Comparison of ENCODE assay signal across 8 cellular contexts in genomic region chr19:54096642-54097106, GRCh38. TPM values are rescaled to one million over a fixed set of nuclear protein-coding genes. Genes with fewer than 3 reads are reported as not detected.
A peak's percentile ranks its signal among the peaks of the same experiment; 100 is the strongest.
DNase-seq lines count a peak whose midpoint lies in the region; ATAC-seq and TF ChIP-seq lines count a peak whose summit lies in the region.

No MANE protein-coding gene starts in this region.

- H3K36me3 ChIP-seq in HCT116 (ENCODE audit: control insufficient read depth in 1 of 2, insufficient read depth in 2 of 2, low read length in 2 of 2) (no peaks in the 10 kb centered on the region), cardiac muscle cell (no peaks in the 10 kb centered on the region)

- H3K9me3 ChIP-seq in AG04450 (ENCODE audit: control insufficient read depth, insufficient read depth, low read length) (peaks cover 17% of the 10 kb centered on the region), HCT116 (ENCODE audit: control insufficient read depth in 1 of 2, insufficient read depth in 1 of 2, low read depth in 1 of 2, low read length in 2 of 2) (no peaks in the 10 kb centered on the region), cardiac muscle cell (ENCODE audit: low read depth) (no peaks in the 10 kb centered on the region)

- H3K4me1 Mint-ChIP-seq in activated CD4-positive, alpha-beta memory T cell treated with anti-CD3 and anti-CD28 coated beads, Interleukin-2, amount 10 ng/mL, durations not matched to agents 7 days and 5 days: peaks cover 16% of the 10 kb centered on the region

- peaks cover 15% of the 10 kb centered on the region for H3K27me3 Mint-ChIP-seq in activated CD4-positive, alpha-beta memory T cell treated with anti-CD3 and anti-CD28 coated beads, Interleukin-2, amount 10 ng/mL, durations not matched to agents 7 days and 5 days

- no peak overlapping the region for H3K27ac ChIP-seq in AG04450 (ENCODE audit: low read depth, low read length)
- H3K27ac ChIP-seq in HCT116 (ENCODE audit: low read depth, low read length): no peak overlapping the region; the same call in 1 of the 2 replicates
- H3K27ac ChIP-seq in cardiac muscle cell: no peak overlapping the region
- H3K27ac ChIP-seq in skin epidermis: peak overlapping the region in 14 of 21 experiments; percentile 13 to 83 (median 56)

- peak overlapping the region; percentile 41; the same call in 1 of the 2 replicates for H3K9ac ChIP-seq in HCT116 (ENCODE audit: low read length)

- POLR2A ChIA-PET in AG04450 (lab: Yijun Ruan, JAX): interaction anchor here (1.0 to 2.1 kb wide), 3 partner anchors 18 to 352 kb away, joined by 6 to 18 read pairs (median 6); partner anchors contain the start of genes CNOT3, LENG8, PRPF31 and TFPT
- POLR2A ChIA-PET in HCT116 (lab: Charles Lee): interaction anchor here (1.5 kb wide), 1 partner anchor 19 kb away, joined by 4 read pairs; the partner anchor contains the start of genes PRPF31 and TFPT
- POLR2A ChIA-PET in activated CD4-positive, alpha-beta memory T cell treated with anti-CD3 and anti-CD28 coated beads, Interleukin-2, amount 10 ng/mL, durations not matched to agents 7 days and 5 days (lab: Charles Lee): interaction anchor here (0.7 to 2.3 kb wide), 3 partner anchors 16 to 40 kb away, joined by 3 to 11 read pairs (median 6); partner anchors contain the start of genes CNOT3, PRPF31 and TFPT

- H2AFZ ChIP-seq in HCT116 (ENCODE audit: low read depth, low read length, poor library complexity, severe bottlenecking): no peak overlapping the region

- peaks cover 4% of the 10 kb centered on the region for H3K9me3 Mint-ChIP-seq in activated CD4-positive, alpha-beta memory T cell treated with anti-CD3 and anti-CD28 coated beads, Interleukin-2, amount 10 ng/mL, durations not matched to agents 7 days and 5 days

- H3K27ac Mint-ChIP-seq in activated CD4-positive, alpha-beta memory T cell treated with anti-CD3 and anti-CD28 coated beads, Interleukin-2, amount 10 ng/mL, durations not matched to agents 7 days and 5 days: peak overlapping the region; percentile 11

- H3K36me3 Mint-ChIP-seq in activated CD4-positive, alpha-beta memory T cell treated with anti-CD3 and anti-CD28 coated beads, Interleukin-2, amount 10 ng/mL, durations not matched to agents 7 days and 5 days (ENCODE audit: low read depth): peaks cover 3% of the 10 kb centered on the region

- peak overlapping the region; percentile 49 for H3K4me3 ChIP-seq in AG04450 (ENCODE audit: low read depth, low read length)
- H3K4me3 ChIP-seq in HCT116 (replicated peaks in 1 of 2; ENCODE audit: low read depth in 1 of 2, low read length in 2 of 2): peak overlapping the region; percentile 25 to 51; a peak in 3 of 4 replicates
- no peak overlapping the region for H3K4me3 ChIP-seq in cardiac muscle cell
- peak overlapping the region in 5 of 7 experiments; percentile 2 to 44 (median 13) for H3K4me3 ChIP-seq in skin epidermis

- CTCF ChIA-PET in AG04450 (lab: Charles Lee): interaction anchor here (1.3 to 2.3 kb wide), 2 partner anchors 67 to 324 kb away, joined by 3 to 10 read pairs; no protein-coding TSS in a partner anchor
- CTCF ChIA-PET in HCT116 (lab: Charles Lee): no interaction called here
- CTCF ChIA-PET in activated CD4-positive, alpha-beta memory T cell treated with anti-CD3 and anti-CD28 coated beads, Interleukin-2, amount 10 ng/mL, durations not matched to agents 7 days and 5 days (lab: Charles Lee): interaction anchor here (0.7 to 1.5 kb wide), 5 partner anchors 18 to 114 kb away, joined by 3 to 4 read pairs (median 3); partner anchors contain the start of genes LENG1, PRPF31 and TFPT

- no TSS peak for BruUV-seq in HCT116 (replicated peaks; lab: Mats Ljungman, UMichigan)

- no peak for TF ChIP-seq POLR2A in HCT116 (IDR thresholded peaks at IDR 0.05; ENCODE audit: borderline replicate concordance, extremely low read depth, insufficient read depth, insufficient read length)

- no peaks in the 10 kb centered on the region for H3K79me2 ChIP-seq in HCT116 (ENCODE audit: insufficient read depth, low read length)

- TF ChIP-seq RAD21 in HCT116 (IDR thresholded peaks at IDR 0.05; ENCODE audit: low read depth): no peak

- TF ChIP-seq CTCF in AG04450 (IDR thresholded peaks at IDR 0.05; ENCODE audit: low read depth, low read length) (peak; percentile 55), HCT116 (IDR thresholded peaks at IDR 0.05 in 2 of 3, conservative IDR thresholded peaks at IDR 0.05 in 1 of 3; ENCODE audit: borderline replicate concordance in 1 of 3, insufficient read depth in 1 of 3, low read depth in 2 of 3, low read length in 2 of 3) (peak in 1 of 3 experiments; percentile 39; a peak in 3 of 6 replicates), cardiac muscle cell (IDR thresholded peaks at IDR 0.05; ENCODE audit: low read depth, low read length) (peak; percentile 41)

- H3K4me1 ChIP-seq in HCT116 (ENCODE audit: control insufficient read depth in 1 of 2, insufficient read depth in 2 of 2, low read length in 2 of 2): peaks cover 7 to 20% of the 10 kb centered on the region in 2 experiments; a peak in 3 of 4 replicates
- no peaks in the 10 kb centered on the region for H3K4me1 ChIP-seq in cardiac muscle cell (ENCODE audit: low read depth)

- H3K4me3 Mint-ChIP-seq in activated CD4-positive, alpha-beta memory T cell treated with anti-CD3 and anti-CD28 coated beads, Interleukin-2, amount 10 ng/mL, durations not matched to agents 7 days and 5 days: peak overlapping the region; percentile 53

- RAD21 ChIA-PET in HCT116 (lab: Charles Lee; ENCODE audit: low non-redundant PET in 1 of 2, low total read pairs in 2 of 2, uncharacterized antibody in 2 of 2, unreplicated experiment in 2 of 2): no interaction called here

- H4K20me1 ChIP-seq in HCT116 (ENCODE audit: insufficient read depth): no peaks in the 10 kb centered on the region

- no peaks in the 10 kb centered on the region for H3K9me2 ChIP-seq in HCT116 (ENCODE audit: insufficient read depth)

- DNase-seq in AG04450 (ENCODE audit: low read depth, low spot score): no peak
- DNase-seq in HCT116 (ENCODE audit: low read depth, low spot score): peak; percentile 19
- no peak for DNase-seq in activated CD4-positive, alpha-beta memory T cell treated with anti-CD3 and anti-CD28 coated beads, Interleukin-2, amount 10 ng/mL, durations not matched to agents 7 days and 5 days
- DNase-seq in cardiac muscle cell (ENCODE audit: low read depth in 1 of 2, low spot score in 1 of 2): peak in 1 of 2 donors; percentile 60
- DNase-seq in NCI-H128 (lab: John Stamatoyannopoulos, UW; ENCODE audit: unreplicated experiment): no peak

- H3K4me2 ChIP-seq in HCT116 (ENCODE audit: low read length): peak overlapping the region; percentile 80

- ATAC-seq in HCT116 (peak; percentile 70), GM21529 (IDR thresholded peaks at IDR 0.05; ENCODE audit: unreplicated experiment) (no peak), HG02763 (IDR thresholded peaks at IDR 0.05; ENCODE audit: unreplicated experiment) (no peak)

- no peaks in the 10 kb centered on the region for H3K27me3 ChIP-seq in AG04450 (ENCODE audit: control insufficient read depth, insufficient read depth, low read length)
- H3K27me3 ChIP-seq in HCT116 (ENCODE audit: insufficient read depth, low read length): no peaks in the 10 kb centered on the region
- peaks cover 29% of the 10 kb centered on the region for H3K27me3 ChIP-seq in cardiac muscle cell

- intact Hi-C loops in HCT116 (cut with micrococcal nuclease): loop anchor here (10.0 kb wide), 1 partner anchor 292 kb away; no protein-coding TSS in a partner anchor

TF ChIP-seq in HCT116, 20 proteins besides CTCF, POLR2A, EP300 and RAD21 (continues in another document):
- TF ChIP-seq MAX (IDR thresholded peaks at IDR 0.05): no peak; the same call in 1 of the 2 replicates
- no peak for TF ChIP-seq ELF1 (IDR thresholded peaks at IDR 0.05; ENCODE audit: borderline replicate concordance, low read depth)

RNA-seq across cellular contexts. Expression of gene OSCAR, which starts 3.9 kb away (rescaled TPM):
- polyA plus RNA-seq in AG04450 (2011; rRNA removed): 0.22 and 0.29 TPM in 2 replicates
- polyA minus RNA-seq in AG04450 (2011; rRNA and poly(A)+ RNA removed): not detected in 2 replicates
- total RNA-seq in HCT116 (2021; ENCODE audit: unreplicated experiment): 0.59 TPM
- 0.45 and 1.1 TPM in 2 replicates for polyA plus RNA-seq in HCT116 (2012)
- total RNA-seq in activated CD4-positive, alpha-beta memory T cell treated with anti-CD3 and anti-CD28 coated beads, Interleukin-2, amount 10 ng/mL, durations not matched to agents 7 days and 5 days: under 1 TPM in 1 of 2 experiments, not detected in 1; 0.40 TPM
- not detected in 2 replicates for total RNA-seq in cardiac muscle cell
- polyA plus RNA-seq in cardiac muscle cell: 0.32 and 0.61 TPM in 2 replicates

RNA-seq across cellular contexts. Expression of gene NDUFA3, which starts 6.0 kb away (rescaled TPM):
- polyA plus RNA-seq in AG04450 (2011; rRNA removed) (35.4 and 54.0 TPM in 2 replicates), cardiac muscle cell (546 and 585 TPM in 2 replicates)
- 152 and 211 TPM in 2 replicates for polyA minus RNA-seq in AG04450 (2011; rRNA and poly(A)+ RNA removed)
- total RNA-seq in HCT116 (2021; ENCODE audit: unreplicated experiment) (149 TPM), cardiac muscle cell (58.8 and 104 TPM in 2 replicates)
- polyA plus RNA-seq in HCT116 (2012): 180 and 217 TPM in 2 replicates
- total RNA-seq in activated CD4-positive, alpha-beta memory T cell treated with anti-CD3 and anti-CD28 coated beads, Interleukin-2, amount 10 ng/mL, durations not matched to agents 7 days and 5 days: 100 to 1,000 TPM; 115 to 116 TPM

RNA-seq across cellular contexts. Expression of gene TARM1, which starts 15.5 kb away (rescaled TPM):
- polyA plus RNA-seq in AG04450 (2011; rRNA removed) (not detected in 2 replicates), cardiac muscle cell (not detected in 2 replicates)
- polyA minus RNA-seq in AG04450 (2011; rRNA and poly(A)+ RNA removed): not detected in 2 replicates
- total RNA-seq in HCT116 (2021; ENCODE audit: unreplicated experiment) (not detected), cardiac muscle cell (not detected in 2 replicates)
- polyA plus RNA-seq in HCT116 (2012): not detected in 2 replicates
- total RNA-seq in activated CD4-positive, alpha-beta memory T cell treated with anti-CD3 and anti-CD28 coated beads, Interleukin-2, amount 10 ng/mL, durations not matched to agents 7 days and 5 days: not detected

RNA-seq across cellular contexts. Expression of gene TFPT, which starts 18.8 kb away (rescaled TPM):
- polyA plus RNA-seq in AG04450 (2011; rRNA removed) (12.3 and 15.8 TPM in 2 replicates), cardiac muscle cell (27.5 and 32.1 TPM in 2 replicates)
- 8.1 and 8.5 TPM in 2 replicates for polyA minus RNA-seq in AG04450 (2011; rRNA and poly(A)+ RNA removed)
- total RNA-seq in HCT116 (2021; ENCODE audit: unreplicated experiment) (7.1 TPM), cardiac muscle cell (26.1 and 27.5 TPM in 2 replicates)
- polyA plus RNA-seq in HCT116 (2012): 6.4 and 8.0 TPM in 2 replicates
- 10 to 100 TPM; 44.4 to 47.1 TPM for total RNA-seq in activated CD4-positive, alpha-beta memory T cell treated with anti-CD3 and anti-CD28 coated beads, Interleukin-2, amount 10 ng/mL, durations not matched to agents 7 days and 5 days

RNA-seq across cellular contexts. Expression of gene PRPF31, which starts 18.9 kb away (rescaled TPM):
- 28.7 and 35.3 TPM in 2 replicates for polyA plus RNA-seq in AG04450 (2011; rRNA removed)
- polyA minus RNA-seq in AG04450 (2011; rRNA and poly(A)+ RNA removed): 19.3 and 20.4 TPM in 2 replicates
- 99.0 TPM for total RNA-seq in HCT116 (2021; ENCODE audit: unreplicated experiment)
- polyA plus RNA-seq in HCT116 (2012): 79.3 and 86.8 TPM in 2 replicates
- 10 to 100 TPM; 53.5 to 55.0 TPM for total RNA-seq in activated CD4-positive, alpha-beta memory T cell treated with anti-CD3 and anti-CD28 coated beads, Interleukin-2, amount 10 ng/mL, durations not matched to agents 7 days and 5 days
- total RNA-seq in cardiac muscle cell: 73.9 and 79.8 TPM in 2 replicates
- polyA plus RNA-seq in cardiac muscle cell: 110 and 113 TPM in 2 replicates

Comparison
In these comparisons a context has a peak if more than half of its experiments do, and no peak if none do; other contexts are left out.
1. H3K27ac ChIP-seq: peak in skin epidermis (14 of 21); none in AG04450 (single experiment), HCT116 (single experiment) and cardiac muscle cell (single experiment).